Comparison of ENCODE assay signal across 10 cellular contexts in the genomic region with DNA sequence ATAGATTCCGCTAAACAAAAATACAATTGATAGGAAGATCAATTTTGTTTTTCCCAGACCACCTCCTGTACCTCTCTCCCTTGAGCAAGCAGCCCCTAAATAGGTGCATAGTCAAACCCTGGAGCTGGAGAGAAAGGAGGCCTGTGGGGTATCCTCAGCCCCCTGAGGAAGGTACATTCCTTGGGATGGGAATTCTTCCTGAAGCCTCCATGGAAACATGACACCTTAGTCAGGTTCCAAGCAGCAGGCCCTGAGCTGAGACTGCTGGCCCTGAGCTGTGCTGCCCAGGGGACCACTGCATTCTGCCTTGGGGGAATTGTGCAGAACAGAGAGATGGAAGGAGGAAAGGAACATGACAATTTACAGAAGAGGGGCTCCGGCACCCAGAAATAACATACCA. TPM values are rescaled to one million over a fixed set of nuclear protein-coding genes. Genes with fewer than 3 reads are reported as not detected.
DNase-seq lines count a peak whose midpoint lies in the region; TF ChIP-seq lines count a peak whose summit lies in the region.
"Had no signal": no experiment of that assay in that cellular context is flagged by ENCODE, and none has a peak within 500 bp of the region (broad histone marks: within the 10 kb centered on the region; RNA-seq: fewer than 3 reads in every experiment).

No MANE protein-coding gene starts in this region.

- H3K4me3 Mint-ChIP-seq in CD4-positive, alpha-beta memory T cell, result peak overlapping the region in 7 of 8 donors; percentile 85 to 100 (median 93)
- peak overlapping the region; percentile 57 for H3K4me3 Mint-ChIP-seq in HFFc6
- peak overlapping the region; percentile 87 for H3K4me3 Mint-ChIP-seq in activated naive CD8-positive, alpha-beta T cell treated with anti-CD3 and anti-CD28 coated beads for 36 hours

- peaks cover 0 to 2% (median 0%) of the 10 kb centered on the region in 8 donors for H3K9me3 Mint-ChIP-seq in CD4-positive, alpha-beta memory T cell
- no peaks in the 10 kb centered on the region for H3K9me3 Mint-ChIP-seq in HFFc6
- no peaks in the 10 kb centered on the region for H3K9me3 Mint-ChIP-seq in activated naive CD8-positive, alpha-beta T cell treated with anti-CD3 and anti-CD28 coated beads for 36 hours

- peaks cover 82% of the 10 kb centered on the region for H3K4me1 ChIP-seq in CD4-positive, alpha-beta memory T cell (ENCODE audit: insufficient read depth, low read length)

- POLR2A ChIA-PET in CD4-positive, alpha-beta memory T cell (lab: Charles Lee; ENCODE audit: partially characterized antibody), result interaction anchor here (1.1 to 13.4 kb wide), 3 partner anchors 7 to 263 kb away, joined by 4 to 250 read pairs (median 16); a partner anchor contains a TSS

- no peaks in the 10 kb centered on the region for H3K36me3 ChIP-seq in CD4-positive, alpha-beta memory T cell (ENCODE audit: insufficient read depth, low read length)

- H3K27ac Mint-ChIP-seq in CD4-positive, alpha-beta memory T cell, result peak overlapping the region; percentile 20 to 96 (median 94)
- peak overlapping the region; percentile 64 for H3K27ac Mint-ChIP-seq in HFFc6
- H3K27ac Mint-ChIP-seq in activated naive CD8-positive, alpha-beta T cell treated with anti-CD3 and anti-CD28 coated beads for 36 hours, result peak overlapping the region; percentile 59

- H3K4me3 ChIP-seq in CD4-positive, alpha-beta memory T cell (ENCODE audit: low read length in 2 of 2), result no peak overlapping the region

- peaks cover 54 to 80% (median 64%) of the 10 kb centered on the region in 4 donors for H3K4me1 Mint-ChIP-seq in CD4-positive, alpha-beta memory T cell
- H3K4me1 Mint-ChIP-seq in HFFc6 (ENCODE audit: low read depth), result peaks cover 86% of the 10 kb centered on the region
- H3K4me1 Mint-ChIP-seq in activated naive CD8-positive, alpha-beta T cell treated with anti-CD3 and anti-CD28 coated beads for 36 hours, result peaks cover 65% of the 10 kb centered on the region

- no peaks in the 10 kb centered on the region for H3K27me3 ChIP-seq in CD4-positive, alpha-beta memory T cell (ENCODE audit: insufficient read depth, low read length)

- no peaks in the 10 kb centered on the region for H3K27me3 Mint-ChIP-seq in CD4-positive, alpha-beta memory T cell
- peaks cover 9% of the 10 kb centered on the region for H3K27me3 Mint-ChIP-seq in HFFc6 (ENCODE audit: insufficient read depth)
- no peaks in the 10 kb centered on the region for H3K27me3 Mint-ChIP-seq in activated naive CD8-positive, alpha-beta T cell treated with anti-CD3 and anti-CD28 coated beads for 36 hours

- peaks cover 23 to 36% of the 10 kb centered on the region in 2 donors for H3K36me3 Mint-ChIP-seq in CD4-positive, alpha-beta memory T cell
- peaks cover 20% of the 10 kb centered on the region for H3K36me3 Mint-ChIP-seq in HFFc6 (ENCODE audit: low read depth)
- H3K36me3 Mint-ChIP-seq in activated naive CD8-positive, alpha-beta T cell treated with anti-CD3 and anti-CD28 coated beads for 36 hours, result peaks cover 91% of the 10 kb centered on the region

- TF ChIP-seq CTCF in HFFc6 (IDR thresholded peaks at IDR 0.05) (no peak), GM10266 (IDR thresholded peaks at IDR 0.05; ENCODE audit: control insufficient read depth, insufficient read depth, low read depth, missing control alignments) (no peak)

- H3K9me3 ChIP-seq in CD4-positive, alpha-beta memory T cell (ENCODE audit: control insufficient read depth in 1 of 2, low read length in 2 of 2), result no peaks in the 10 kb centered on the region

- no peak for DNase-seq in CD4-positive, alpha-beta memory T cell
- DNase-seq in HFFc6, result no peak
- DNase-seq in activated naive CD8-positive, alpha-beta T cell treated with anti-CD3 and anti-CD28 coated beads for 36 hours, result no peak
- DNase-seq in mesenteric fat pad (ENCODE audit: low spot score), result peak; percentile 55
- DNase-seq in Kasumi-1 (lab: John Stamatoyannopoulos, UW), result no peak
- DNase-seq in SIG-M5 (lab: John Stamatoyannopoulos, UW), result no peak
- no peak for DNase-seq in OCI-M1 (lab: John Stamatoyannopoulos, UW)
- no peak for DNase-seq in GM10266 (ENCODE audit: extremely low spot score)
- DNase-seq: aorta had no signal

- H3K27ac ChIP-seq in CD4-positive, alpha-beta memory T cell (ENCODE audit: low read depth, low read length), result peak overlapping the region; percentile 100

- CTCF ChIA-PET in CD4-positive, alpha-beta memory T cell (lab: Charles Lee; ENCODE audit: partially characterized antibody), result interaction anchor here (1.4 kb wide), 1 partner anchor 102 kb away, joined by 3 read pairs; no protein-coding TSS in a partner anchor

- intact Hi-C loops in CD4-positive, alpha-beta memory T cell (cut with micrococcal nuclease), result no loop called here

RNA-seq across cellular contexts. Expression of a gene that starts 7.4 kb away (rescaled TPM):
- 100 to 1,000 TPM; 204 to 206 TPM for total RNA-seq in CD4-positive, alpha-beta memory T cell
- 100 to 1,000 TPM; 242 to 296 TPM for polyA plus RNA-seq in CD4-positive, alpha-beta memory T cell
- 100 to 1,000 TPM; 133 to 164 (median 159) TPM for total RNA-seq in HFFc6 (2021; fragmentation: NEBNext Ultra II Directional; extraction: Animal tissue kit (Norgen Biotek cat#: 25700))
- total RNA-seq in activated naive CD8-positive, alpha-beta T cell treated with anti-CD3 and anti-CD28 coated beads for 36 hours, result 100 to 1,000 TPM; 530 to 544 TPM
- 184 TPM for total RNA-seq in mesenteric fat pad

RNA-seq across cellular contexts. Expression of a gene that starts 30.2 kb away (rescaled TPM):
- total RNA-seq in CD4-positive, alpha-beta memory T cell, result not detected
- not detected for polyA plus RNA-seq in CD4-positive, alpha-beta memory T cell
- not detected for total RNA-seq in HFFc6 (2021; fragmentation: NEBNext Ultra II Directional; extraction: Animal tissue kit (Norgen Biotek cat#: 25700))
- total RNA-seq in activated naive CD8-positive, alpha-beta T cell treated with anti-CD3 and anti-CD28 coated beads for 36 hours, result not detected
- total RNA-seq in mesenteric fat pad, result not detected
- total RNA-seq: aorta, fibroblast of villous mesenchyme had no signal
- polyA plus RNA-seq: aorta had no signal

RNA-seq across cellular contexts. Expression of a gene that starts 35.3 kb away (rescaled TPM):
- 1 to 10 TPM; 3.1 to 5.6 TPM for total RNA-seq in CD4-positive, alpha-beta memory T cell
- polyA plus RNA-seq in CD4-positive, alpha-beta memory T cell, result 1 to 10 TPM; 4.8 to 7.7 TPM
- total RNA-seq in HFFc6 (2021; fragmentation: NEBNext Ultra II Directional; extraction: Animal tissue kit (Norgen Biotek cat#: 25700)), result 1 to 10 TPM; 1.6 to 4.2 (median 2.5) TPM
- total RNA-seq in activated naive CD8-positive, alpha-beta T cell treated with anti-CD3 and anti-CD28 coated beads for 36 hours, result 1 to 10 TPM; 2.4 to 2.9 TPM
- 3.9 TPM for total RNA-seq in mesenteric fat pad
